ENCODE assay signal across 16 cellular contexts in the genomic region with DNA sequence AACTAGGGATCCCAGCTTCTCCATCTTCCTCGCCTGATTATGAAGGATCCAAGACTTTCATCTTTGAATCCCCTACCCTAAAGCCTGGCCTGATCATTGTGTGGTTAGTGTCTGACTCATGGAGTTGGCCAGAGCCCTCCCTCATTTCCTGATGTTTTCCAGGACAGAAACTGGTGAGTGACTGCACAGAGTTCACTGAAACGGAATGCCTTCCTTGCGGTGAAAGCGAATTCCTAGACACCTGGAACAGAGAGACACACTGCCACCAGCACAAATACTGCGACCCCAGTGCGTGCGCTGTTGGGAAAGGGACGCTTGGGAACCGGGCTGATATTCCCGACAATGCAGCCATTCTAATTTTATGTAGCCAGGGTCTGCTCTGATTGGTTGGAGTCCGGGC. TPM values are rescaled to one million over a fixed set of nuclear protein-coding genes. Genes with fewer than 3 reads are reported as not detected.
A peak's percentile ranks its signal among the peaks of the same experiment; 100 is the strongest.
DNase-seq lines count a peak whose midpoint lies in the region; ATAC-seq, FAIRE-seq and TF ChIP-seq lines count a peak whose summit lies in the region.
"Had no signal": no experiment of that assay in that cellular context is flagged by ENCODE, and none has a peak within 500 bp of the region (broad histone marks: within the 10 kb centered on the region; RNA-seq: fewer than 3 reads in every experiment).

No MANE protein-coding gene starts in this region.

- H3K27ac Mint-ChIP-seq in natural killer cell treated with Interleukin-12 subunit alpha and Interleukin-12 subunit beta and Interleukin-15 and Interleukin-18, amount 100 ng/mL, for 72 hours, result no peak overlapping the region

- peak overlapping the region; percentile 4; the same call in 1 of the 2 replicates for H3K4me3 ChIP-seq in ACC112 (ENCODE audit: low read depth, low read length)
- no peak overlapping the region for H3K4me3 ChIP-seq in mammary epithelial cell (replicated peaks in 1 of 3; ENCODE audit: insufficient read depth in 1 of 3, low read depth in 2 of 3, low read length in 3 of 3)
- H3K4me3 ChIP-seq in HepG2 (replicated peaks in 1 of 3; ENCODE audit: insufficient read depth in 1 of 3, low read depth in 2 of 3, low read length in 3 of 3), result no peak overlapping the region
- no peak overlapping the region for H3K4me3 ChIP-seq in uterus
- H3K4me3 ChIP-seq: HAP-1, SK-N-MC had no signal

- no peak overlapping the region for H3K4me2 ChIP-seq in mammary epithelial cell (ENCODE audit: insufficient read depth, low read depth, low read length)
- H3K4me2 ChIP-seq in HepG2 (ENCODE audit: low read depth, low read length), result no peak overlapping the region

- peaks cover 8% of the 10 kb centered on the region for H3K79me2 ChIP-seq in ACC112 (ENCODE audit: control insufficient read depth, insufficient read depth, low read length, unreplicated experiment)
- H3K79me2 ChIP-seq in mammary epithelial cell (ENCODE audit: insufficient read depth, low read length), result no peaks in the 10 kb centered on the region
- H3K79me2 ChIP-seq in HepG2 (ENCODE audit: insufficient read depth, low read length), result no peaks in the 10 kb centered on the region

- intact Hi-C loops in mammary epithelial cell (cut with micrococcal nuclease), result no loop called here
- intact Hi-C loops in HepG2 (cut with micrococcal nuclease; ENCODE audit: unreplicated experiment), result no loop called here
- intact Hi-C loops in uterus (cut with DNase I; ENCODE audit: low total_unique reads), result no loop called here

- TF ChIP-seq RAD21 in HepG2 (CRISPR knock-in tag; IDR thresholded peaks at IDR 0.05), result no peak

- TF ChIP-seq CTCF in mammary epithelial cell (conservative IDR thresholded peaks at IDR 0.05 in 1 of 2, IDR thresholded peaks at IDR 0.05 in 1 of 2; ENCODE audit: extremely low read depth in 1 of 2, insufficient read depth in 1 of 2, low read depth in 1 of 2, low read length in 2 of 2) (no peak), HepG2 (CRISPR knock-in tag; IDR thresholded peaks at IDR 0.05) (no peak), uterus (IDR thresholded peaks at IDR 0.05) (no peak)

- DNase-seq in HTR-8/SVneo (ENCODE audit: insufficient read length, low spot score) (peak; percentile 86), mammary epithelial cell (peak; percentile 76), HepG2 (ENCODE audit: low spot score) (peak; percentile 35), putamen (ENCODE audit: low spot score) (no peak), uterus (no peak)
- DNase-seq in natural killer cell treated with Interleukin-12 subunit alpha and Interleukin-12 subunit beta and Interleukin-15 and Interleukin-18, amount 100 ng/mL, for 72 hours (ENCODE audit: low spot score), result no peak
- DNase-seq: activated effector memory CD4-positive, alpha-beta T cell treated with Interleukin-2 at 50 U/mL for 16 hours; MV-4-11; NCI-H526; small intestine had no signal

- peak; percentile 64 for FAIRE-seq in HTR-8/SVneo (lab: Jason Lieb, UNC)
- FAIRE-seq in HepG2 (lab: Jason Lieb, UNC), result no peak
- FAIRE-seq: colon, G401.6, small intestine had no signal

- H3K9me3 Mint-ChIP-seq in natural killer cell treated with Interleukin-12 subunit alpha and Interleukin-12 subunit beta and Interleukin-15 and Interleukin-18, amount 100 ng/mL, for 72 hours, result no peaks in the 10 kb centered on the region

- H3K9me3 ChIP-seq in mammary epithelial cell (replicated peaks; ENCODE audit: insufficient read depth, low read length), result no peaks in the 10 kb centered on the region
- no peaks in the 10 kb centered on the region for H3K9me3 ChIP-seq in HepG2 (ENCODE audit: low read length)
- H3K9me3 ChIP-seq in uterus, result no peaks in the 10 kb centered on the region
- H3K9me3 ChIP-seq: HAP-1 had no signal

- in situ Hi-C loops in mammary epithelial cell (cut with MboI; ENCODE audit: low sequenced_read_pairs in 2 of 2) (no loop called here), HepG2 (cut with HindIII; ENCODE audit: extremely low pct_ligation_motif_present, low pct_unique_long_range_greater_than_20kb) (no loop called here)

- peaks cover 0 to 19% of the 10 kb centered on the region in 2 donors for H3K4me1 Mint-ChIP-seq in natural killer cell treated with Interleukin-12 subunit alpha and Interleukin-12 subunit beta and Interleukin-15 and Interleukin-18, amount 100 ng/mL, for 72 hours (ENCODE audit: low read depth in 2 of 2)

- H3K36me3 Mint-ChIP-seq in natural killer cell treated with Interleukin-12 subunit alpha and Interleukin-12 subunit beta and Interleukin-15 and Interleukin-18, amount 100 ng/mL, for 72 hours, result no peaks in the 10 kb centered on the region

- H3K27ac ChIP-seq in ACC112 (ENCODE audit: low read depth, low read length) (no peak overlapping the region), mammary epithelial cell (ENCODE audit: insufficient read depth, low read depth, low read length) (peak overlapping the region; percentile 13), HepG2 (ENCODE audit: extremely low read length, insufficient read depth, low read length) (no peak overlapping the region), uterus (peak overlapping the region in 1 of 2 donors; percentile 19)
- H3K27ac ChIP-seq: SK-N-MC had no signal

- H3K36me3 ChIP-seq in ACC112 (ENCODE audit: insufficient read depth, low read length) (0 out of 2 replicates have a peak, but pooled peaks cover 3% of the 10 kb centered on the region), mammary epithelial cell (ENCODE audit: insufficient read depth, low read length) (no peaks in the 10 kb centered on the region), HepG2 (replicated peaks in 1 of 2; ENCODE audit: control insufficient read depth in 1 of 2, insufficient read depth in 2 of 2, low read length in 2 of 2) (no peaks in the 10 kb centered on the region), uterus (no peaks in the 10 kb centered on the region)
- H3K36me3 ChIP-seq: HAP-1 had no signal

- TF ChIP-seq EP300 in HepG2 (IDR thresholded peaks at IDR 0.05; ENCODE audit: low read depth in 2 of 2, low read length in 2 of 2) (no peak), HepG2 (CRISPR knock-in tag; IDR thresholded peaks at IDR 0.05; ENCODE audit: borderline replicate concordance) (no peak)

- BruUV-seq in mammary epithelial cell (replicated peaks; lab: Mats Ljungman, UMichigan), result no TSS peak
- no TSS peak for BruUV-seq in HepG2 (replicated peaks; lab: Mats Ljungman, UMichigan)

- H2AFZ ChIP-seq in ACC112 (ENCODE audit: low read length, unreplicated experiment) (no peak overlapping the region), mammary epithelial cell (ENCODE audit: low read depth, low read length) (no peak overlapping the region), HepG2 (ENCODE audit: low read length) (no peak overlapping the region)

- H3K9ac ChIP-seq in mammary epithelial cell (ENCODE audit: insufficient read depth, low read length) (no peak overlapping the region), HepG2 (ENCODE audit: insufficient read depth, low read depth, low read length) (no peak overlapping the region)

- no peak overlapping the region for H3K4me3 Mint-ChIP-seq in natural killer cell treated with Interleukin-12 subunit alpha and Interleukin-12 subunit beta and Interleukin-15 and Interleukin-18, amount 100 ng/mL, for 72 hours

- H3K4me1 ChIP-seq in ACC112 (ENCODE audit: control insufficient read depth, insufficient read depth, low read length, unreplicated experiment), result peaks cover 22% of the 10 kb centered on the region
- peaks cover 11% of the 10 kb centered on the region for H3K4me1 ChIP-seq in mammary epithelial cell (ENCODE audit: insufficient read depth, low read length)
- peaks cover 28% of the 10 kb centered on the region for H3K4me1 ChIP-seq in HepG2 (ENCODE audit: insufficient read depth, low read length)
- no peaks in the 10 kb centered on the region for H3K4me1 ChIP-seq in uterus
- H3K4me1 ChIP-seq: HAP-1 had no signal

- ATAC-seq in HepG2 (peak; percentile 15; the same call in 1 of the 3 replicates), HG02588 (IDR thresholded peaks at IDR 0.05; ENCODE audit: unreplicated experiment) (no peak)
- ATAC-seq in natural killer cell treated with Interleukin-12 subunit alpha and Interleukin-12 subunit beta and Interleukin-15 and Interleukin-18, amount 100 ng/mL, for 72 hours, result no peak

- CTCF ChIA-PET in mammary epithelial cell (lab: Charles Lee; ENCODE audit: low non-redundant PET), result no interaction called here
- CTCF ChIA-PET in HepG2 (lab: Yijun Ruan, JAX; ENCODE audit: low intra/inter-chr PET ratio, low total read pairs), result no interaction called here

- POLR2A ChIA-PET in HepG2 (lab: Yijun Ruan, JAX), result no interaction called here

- H3K27me3 ChIP-seq in ACC112 (ENCODE audit: insufficient read depth, low read length) (no peaks in the 10 kb centered on the region), mammary epithelial cell (ENCODE audit: insufficient read depth, low read length) (no peaks in the 10 kb centered on the region), HepG2 (ENCODE audit: control insufficient read depth in 1 of 2, insufficient read depth in 2 of 2, low read length in 2 of 2) (peaks cover 0 to 18% of the 10 kb centered on the region in 2 experiments; a peak in 2 of 5 replicates), uterus (no peaks in the 10 kb centered on the region)

- H4K20me1 ChIP-seq in mammary epithelial cell (ENCODE audit: insufficient read depth, low read length) (no peaks in the 10 kb centered on the region), HepG2 (ENCODE audit: insufficient read depth, low read length) (no peaks in the 10 kb centered on the region)

- dilution Hi-C loops in mammary epithelial cell (cut with HindIII; ENCODE audit: low sequenced_read_pairs), result no loop called here

- no peaks in the 10 kb centered on the region for H3K27me3 Mint-ChIP-seq in natural killer cell treated with Interleukin-12 subunit alpha and Interleukin-12 subunit beta and Interleukin-15 and Interleukin-18, amount 100 ng/mL, for 72 hours

- TF ChIP-seq POLR2A in HepG2 (IDR thresholded peaks at IDR 0.05; ENCODE audit: insufficient read depth in 1 of 2, low read depth in 2 of 2, low read length in 2 of 2) (no peak), uterus (IDR thresholded peaks at IDR 0.05) (no peak)

- 82% methylated on average over 11 of the region's 11 CpGs for WGBS in mammary epithelial cell (ENCODE audit: low coverage, missing lambda C conversion rate)
- 45% methylated on average over 11 of the region's 11 CpGs for WGBS in HepG2 (ENCODE audit: low lambda C conversion rate)

RNA-seq across cellular contexts. Expression of a gene that starts 4.0 kb away (rescaled TPM):
- 1 to 10 TPM in 1 of 2 donors, not detected in 1; 3.2 TPM for total RNA-seq in mammary epithelial cell
- 14.9 TPM for polyA plus RNA-seq in mammary epithelial cell
- polyA minus RNA-seq in mammary epithelial cell, result 0.31 TPM
- total RNA-seq in HepG2 (2016; rRNA removed; fragmentation: Illumina TruSeq; extraction: Trizol), result 2.2 and 4.6 TPM in 2 replicates
- total RNA-seq in HepG2 (2016; cell fraction: cytosol; rRNA removed; fragmentation: Illumina TruSeq; extraction: Trizol; ENCODE audit: low read depth), result 1.6 and 2.0 TPM in 2 replicates
- 2.5 and 4.5 TPM in 2 replicates for total RNA-seq in HepG2 (2016; cell fraction: insoluble cytoplasmic fraction; rRNA removed; fragmentation: Illumina TruSeq; extraction: Trizol)
- total RNA-seq in HepG2 (2016; cell fraction: membrane; rRNA removed; fragmentation: Illumina TruSeq; extraction: Trizol), result 2.7 and 3.4 TPM in 2 replicates
- total RNA-seq in HepG2 (2016; cell fraction: nucleus; rRNA removed; fragmentation: Illumina TruSeq; extraction: Trizol), result 4.5 and 5.3 TPM in 2 replicates
- polyA plus RNA-seq in HepG2 (2011; rRNA removed), result 13.4 TPM in 2 replicates
- polyA plus RNA-seq in HepG2 (2011; cell fraction: cytosol; rRNA removed), result 10.3 and 14.5 TPM in 2 replicates
- polyA plus RNA-seq in HepG2 (2011; cell fraction: nucleus; rRNA removed), result 11.5 and 13.3 TPM in 2 replicates
- polyA plus RNA-seq in HepG2 (2012), result 5.5 and 6.2 TPM in 2 replicates
- 1.8 and 2.2 TPM in 2 replicates for polyA plus RNA-seq in HepG2 (2016; cell fraction: cytosol; fragmentation: Illumina TruSeq; extraction: Trizol; ENCODE audit: low read depth)
- 2.2 and 2.6 TPM in 2 replicates for polyA plus RNA-seq in HepG2 (2016; cell fraction: insoluble cytoplasmic fraction; fragmentation: Illumina TruSeq; extraction: Trizol; ENCODE audit: low read depth)
- 1.6 and 2.6 TPM in 2 replicates for polyA plus RNA-seq in HepG2 (2016; cell fraction: membrane; fragmentation: Illumina TruSeq; extraction: Trizol; ENCODE audit: low read depth)
- 7.9 and 9.2 TPM in 2 replicates for polyA plus RNA-seq in HepG2 (2016; cell fraction: nucleus; fragmentation: Illumina TruSeq; extraction: Trizol; ENCODE audit: insufficient read depth, low read depth)
- 0.70 and 6.5 TPM in 2 replicates for polyA minus RNA-seq in HepG2 (2011; rRNA and poly(A)+ RNA removed; ENCODE audit: low replicate concordance)
- 3.3 and 4.0 TPM in 2 replicates for polyA minus RNA-seq in HepG2 (2011; cell fraction: cytosol; rRNA and poly(A)+ RNA removed)
- 4.8 and 5.8 TPM in 2 replicates for polyA minus RNA-seq in HepG2 (2011; cell fraction: nucleus; rRNA and poly(A)+ RNA removed)
- total RNA-seq in uterus, result 10 to 100 TPM in 3 of 4 donors, 1 to 10 TPM in 1; 2.6 to 36.5 (median 23.5) TPM
- total RNA-seq in natural killer cell treated with Interleukin-12 subunit alpha and Interleukin-12 subunit beta and Interleukin-15 and Interleukin-18, amount 100 ng/mL, for 72 hours, result 10 to 100 TPM in 1 of 2 donors, 1 to 10 TPM in 1; 6.7 to 32.7 TPM

RNA-seq across cellular contexts. Expression of a gene that starts 32.3 kb away (rescaled TPM):
- 10 to 100 TPM; 11.2 to 17.8 TPM for total RNA-seq in mammary epithelial cell
- polyA plus RNA-seq in mammary epithelial cell, result 17.4 TPM
- polyA minus RNA-seq in mammary epithelial cell, result 20.1 TPM
- total RNA-seq in HepG2 (2016; rRNA removed; fragmentation: Illumina TruSeq; extraction: Trizol), result 28.4 and 37.7 TPM in 2 replicates
- 5.3 and 5.8 TPM in 2 replicates for total RNA-seq in HepG2 (2016; cell fraction: cytosol; rRNA removed; fragmentation: Illumina TruSeq; extraction: Trizol; ENCODE audit: low read depth)
- total RNA-seq in HepG2 (2016; cell fraction: insoluble cytoplasmic fraction; rRNA removed; fragmentation: Illumina TruSeq; extraction: Trizol), result 27.1 and 29.5 TPM in 2 replicates
- 12.8 and 13.5 TPM in 2 replicates for total RNA-seq in HepG2 (2016; cell fraction: membrane; rRNA removed; fragmentation: Illumina TruSeq; extraction: Trizol)
- total RNA-seq in HepG2 (2016; cell fraction: nucleus; rRNA removed; fragmentation: Illumina TruSeq; extraction: Trizol), result 18.5 and 23.8 TPM in 2 replicates
- polyA plus RNA-seq in HepG2 (2011; rRNA removed), result 16.5 and 17.5 TPM in 2 replicates
- polyA plus RNA-seq in HepG2 (2011; cell fraction: cytosol; rRNA removed), result 11.8 and 14.3 TPM in 2 replicates
- polyA plus RNA-seq in HepG2 (2011; cell fraction: nucleus; rRNA removed), result 22.9 and 23.8 TPM in 2 replicates
- polyA plus RNA-seq in HepG2 (2012), result 17.3 and 18.5 TPM in 2 replicates
- 3.4 and 3.9 TPM in 2 replicates for polyA plus RNA-seq in HepG2 (2016; cell fraction: cytosol; fragmentation: Illumina TruSeq; extraction: Trizol; ENCODE audit: low read depth)
- 39.8 and 50.1 TPM in 2 replicates for polyA plus RNA-seq in HepG2 (2016; cell fraction: insoluble cytoplasmic fraction; fragmentation: Illumina TruSeq; extraction: Trizol; ENCODE audit: low read depth)
- 9.4 and 9.8 TPM in 2 replicates for polyA plus RNA-seq in HepG2 (2016; cell fraction: membrane; fragmentation: Illumina TruSeq; extraction: Trizol; ENCODE audit: low read depth)
- polyA plus RNA-seq in HepG2 (2016; cell fraction: nucleus; fragmentation: Illumina TruSeq; extraction: Trizol; ENCODE audit: insufficient read depth, low read depth), result 57.0 and 60.2 TPM in 2 replicates
- polyA minus RNA-seq in HepG2 (2011; rRNA and poly(A)+ RNA removed; ENCODE audit: low replicate concordance), result 16.8 and 41.9 TPM in 2 replicates
- polyA minus RNA-seq in HepG2 (2011; cell fraction: cytosol; rRNA and poly(A)+ RNA removed), result 10.9 and 12.0 TPM in 2 replicates
- 17.4 TPM in 2 replicates for polyA minus RNA-seq in HepG2 (2011; cell fraction: nucleus; rRNA and poly(A)+ RNA removed)
- 10 to 100 TPM in 3 of 4 donors, 1 to 10 TPM in 1; 8.2 to 37.8 (median 29.5) TPM for total RNA-seq in uterus
- 10 to 100 TPM; 33.9 to 34.2 TPM for total RNA-seq in natural killer cell treated with Interleukin-12 subunit alpha and Interleukin-12 subunit beta and Interleukin-15 and Interleukin-18, amount 100 ng/mL, for 72 hours

Comparison
In these comparisons a context has a peak if more than half of its experiments do, and no peak if none do; other contexts are left out.
1. DNase-seq: peak in HTR-8/SVneo (single experiment), mammary epithelial cell (single experiment) and HepG2 (single experiment); none in putamen (single experiment), uterus (0 of 2) and natural killer cell treated with Interleukin-12 subunit alpha and Interleukin-12 subunit beta and Interleukin-15 and Interleukin-18, amount 100 ng/mL, for 72 hours (single experiment).